ENCODE assay signal across 1 cellular context in genomic region chr3:171446801-171447578, GRCh38.
A peak's percentile ranks its signal among the peaks of the same experiment; 100 is the strongest.
TF ChIP-seq lines count a peak whose summit lies in the region.

No MANE protein-coding gene starts in this region.

TF ChIP-seq in HCT116, 20 proteins besides CTCF, POLR2A, EP300 and RAD21 (continued from another document):
- TF ChIP-seq SP1 (IDR thresholded peaks at IDR 0.05; ENCODE audit: low read depth), result peak; percentile 88
- TF ChIP-seq, protein P1, sequence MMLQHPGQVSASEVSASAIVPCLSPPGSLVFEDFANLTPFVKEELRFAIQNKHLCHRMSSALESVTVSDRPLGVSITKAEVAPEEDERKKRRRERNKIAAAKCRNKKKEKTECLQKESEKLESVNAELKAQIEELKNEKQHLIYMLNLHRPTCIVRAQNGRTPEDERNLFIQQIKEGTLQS (IDR thresholded peaks at IDR 0.05), result no peak; the same call in 1 of the 2 replicates
- TF ChIP-seq POLR2AphosphoS5 (IDR thresholded peaks at IDR 0.05; ENCODE audit: low read depth, low read length), result peak; percentile 59; the same call in 1 of the 2 replicates
